1 cellular context compared by ENCODE assay signal in the genomic region with DNA sequence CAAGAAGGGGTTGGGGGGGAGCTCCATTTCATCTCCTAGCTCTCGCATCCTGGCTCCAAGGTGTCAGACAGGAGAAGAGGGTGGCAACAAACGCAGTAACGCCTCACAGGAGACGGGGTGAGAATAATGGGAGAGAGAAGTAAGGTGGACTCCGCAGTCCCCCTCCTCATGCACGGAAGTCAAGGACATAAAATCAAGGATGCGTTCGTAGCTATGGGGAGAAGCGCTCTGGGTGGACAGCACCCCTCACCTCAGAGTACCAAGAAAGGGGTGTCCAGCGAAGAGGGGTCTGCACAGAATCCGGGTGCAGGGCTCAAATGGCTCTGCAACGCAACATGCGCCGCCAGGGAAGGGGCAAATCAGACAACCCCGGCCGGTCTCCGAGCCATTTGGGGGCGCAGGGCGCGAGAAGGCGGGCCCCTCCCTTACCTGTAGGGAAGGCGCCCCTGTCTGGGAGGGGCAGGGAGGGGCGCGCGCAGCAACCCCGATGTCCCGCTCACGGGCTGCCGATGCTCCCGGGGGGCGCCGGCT.
TF ChIP-seq lines count a peak whose summit lies in the region.

No MANE protein-coding gene starts in this region.

TF ChIP-seq in K562, 482 proteins besides CTCF, POLR2A, EP300 and RAD21 (continued from another document and continues in another):
- TF ChIP-seq ZNF24 (IDR thresholded peaks at IDR 0.05) (no peak), IRF1 (CRISPR knock-in tag; IDR thresholded peaks at IDR 0.05; ENCODE audit: borderline replicate concordance) (no peak), FOXK1 (CRISPR knock-in tag; IDR thresholded peaks at IDR 0.05; ENCODE audit: borderline replicate concordance) (no peak), HDAC1 (IDR thresholded peaks at IDR 0.05) (no peak), MAZ (CRISPR knock-in tag; conservative IDR thresholded peaks at IDR 0.05 in 1 of 2, IDR thresholded peaks at IDR 0.05 in 1 of 2) (peak in 1 of 2 experiments; percentile 21; a peak in 1 of 4 replicates), E2F4 (CRISPR knock-in tag; IDR thresholded peaks at IDR 0.05; ENCODE audit: low read depth) (0 out of 2 replicates have a peak, but pooled peaks have one; percentile 37), NFE2 (IDR thresholded peaks at IDR 0.05; ENCODE audit: low read depth) (no peak), RUNX1 (IDR thresholded peaks at IDR 0.05; ENCODE audit: low read depth) (no peak), U2AF1 (optimal IDR thresholded peaks at IDR 0.05; ENCODE audit: low read depth, low read length) (no peak), SMARCC2 (IDR thresholded peaks at IDR 0.05; ENCODE audit: low read depth) (no peak), ZNF644 (tag; IDR thresholded peaks at IDR 0.05; ENCODE audit: low read depth) (no peak), GABPB1 (CRISPR knock-in tag; IDR thresholded peaks at IDR 0.05) (0 out of 2 replicates have a peak, but pooled peaks have one; percentile 24), NRF1 (conservative IDR thresholded peaks at IDR 0.05 in 1 of 2, IDR thresholded peaks at IDR 0.05 in 1 of 2) (peak; percentile 40 to 47; a peak in 3 of 4 replicates), LCOR (CRISPR knock-in tag; IDR thresholded peaks at IDR 0.05) (0 out of 2 replicates have a peak, but pooled peaks have one; percentile 16), TRIM24 (IDR thresholded peaks at IDR 0.05) (no peak), MYNN (IDR thresholded peaks at IDR 0.05) (no peak), MYNN (CRISPR knock-in tag; IDR thresholded peaks at IDR 0.05) (no peak), ZEB2 (IDR thresholded peaks at IDR 0.05) (no peak), ZNF232 (CRISPR knock-in tag; IDR thresholded peaks at IDR 0.05) (no peak), OTX1 (CRISPR knock-in tag; IDR thresholded peaks at IDR 0.05) (no peak), RERE (CRISPR knock-in tag; IDR thresholded peaks at IDR 0.05; ENCODE audit: borderline replicate concordance) (0 out of 2 replicates have a peak, but pooled peaks have one; percentile 23), HINFP (tag; conservative IDR thresholded peaks at IDR 0.05; ENCODE audit: low read depth) (no peak), CHD1 (IDR thresholded peaks at IDR 0.05; ENCODE audit: low read length) (no peak), KDM5B (IDR thresholded peaks at IDR 0.05; ENCODE audit: insufficient replicate concordance, low read depth, low read length) (no peak), SIN3A (IDR thresholded peaks at IDR 0.05; ENCODE audit: borderline replicate concordance in 2 of 2, control insufficient read depth in 1 of 2, low read depth in 2 of 2, low read length in 2 of 2) (0 out of 4 replicates have a peak, but pooled peaks of 1 of the 2 experiments have one; percentile 12), ARID2 (IDR thresholded peaks at IDR 0.05) (no peak), PCBP1 (IDR thresholded peaks at IDR 0.05; ENCODE audit: low read depth, low read length, poor library complexity, severe bottlenecking) (peak; percentile 14), ZNF12 (CRISPR knock-in tag; IDR thresholded peaks at IDR 0.05) (no peak), RCOR1 (IDR thresholded peaks at IDR 0.05; ENCODE audit: borderline replicate concordance in 1 of 2, low read depth in 2 of 2, low read length in 2 of 2) (no peak), MLX (CRISPR knock-in tag; conservative IDR thresholded peaks at IDR 0.05) (no peak), EP400 (IDR thresholded peaks at IDR 0.05) (no peak), ZNF165 (CRISPR knock-in tag; IDR thresholded peaks at IDR 0.05; ENCODE audit: borderline replicate concordance) (no peak), GATA2 (CRISPR knock-in tag; IDR thresholded peaks at IDR 0.05) (no peak), L3MBTL2 (IDR thresholded peaks at IDR 0.05) (no peak), ZNF175 (CRISPR knock-in tag; IDR thresholded peaks at IDR 0.05; ENCODE audit: low read depth) (no peak)
- TF ChIP-seq, protein P1, sequence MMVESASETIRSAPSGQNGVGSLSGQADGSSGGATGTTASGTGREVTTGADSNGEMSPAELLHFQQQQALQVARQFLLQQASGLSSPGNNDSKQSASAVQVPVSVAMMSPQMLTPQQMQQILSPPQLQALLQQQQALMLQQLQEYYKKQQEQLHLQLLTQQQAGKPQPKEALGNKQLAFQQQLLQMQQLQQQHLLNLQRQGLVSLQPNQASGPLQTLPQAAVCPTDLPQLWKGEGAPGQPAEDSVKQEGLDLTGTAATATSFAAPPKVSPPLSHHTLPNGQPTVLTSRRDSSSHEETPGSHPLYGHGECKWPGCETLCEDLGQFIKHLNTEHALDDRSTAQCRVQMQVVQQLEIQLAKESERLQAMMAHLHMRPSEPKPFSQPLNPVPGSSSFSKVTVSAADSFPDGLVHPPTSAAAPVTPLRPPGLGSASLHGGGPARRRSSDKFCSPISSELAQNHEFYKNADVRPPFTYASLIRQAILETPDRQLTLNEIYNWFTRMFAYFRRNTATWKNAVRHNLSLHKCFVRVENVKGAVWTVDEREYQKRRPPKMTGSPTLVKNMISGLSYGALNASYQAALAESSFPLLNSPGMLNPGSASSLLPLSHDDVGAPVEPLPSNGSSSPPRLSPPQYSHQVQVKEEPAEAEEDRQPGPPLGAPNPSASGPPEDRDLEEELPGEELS (CRISPR knock-in tag; IDR thresholded peaks at IDR 0.05; ENCODE audit: borderline replicate concordance): no peak
- TF ChIP-seq, protein P2, sequence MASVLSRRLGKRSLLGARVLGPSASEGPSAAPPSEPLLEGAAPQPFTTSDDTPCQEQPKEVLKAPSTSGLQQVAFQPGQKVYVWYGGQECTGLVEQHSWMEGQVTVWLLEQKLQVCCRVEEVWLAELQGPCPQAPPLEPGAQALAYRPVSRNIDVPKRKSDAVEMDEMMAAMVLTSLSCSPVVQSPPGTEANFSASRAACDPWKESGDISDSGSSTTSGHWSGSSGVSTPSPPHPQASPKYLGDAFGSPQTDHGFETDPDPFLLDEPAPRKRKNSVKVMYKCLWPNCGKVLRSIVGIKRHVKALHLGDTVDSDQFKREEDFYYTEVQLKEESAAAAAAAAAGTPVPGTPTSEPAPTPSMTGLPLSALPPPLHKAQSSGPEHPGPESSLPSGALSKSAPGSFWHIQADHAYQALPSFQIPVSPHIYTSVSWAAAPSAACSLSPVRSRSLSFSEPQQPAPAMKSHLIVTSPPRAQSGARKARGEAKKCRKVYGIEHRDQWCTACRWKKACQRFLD (CRISPR knock-in tag; IDR thresholded peaks at IDR 0.05): no peak
- TF ChIP-seq, protein P3, sequence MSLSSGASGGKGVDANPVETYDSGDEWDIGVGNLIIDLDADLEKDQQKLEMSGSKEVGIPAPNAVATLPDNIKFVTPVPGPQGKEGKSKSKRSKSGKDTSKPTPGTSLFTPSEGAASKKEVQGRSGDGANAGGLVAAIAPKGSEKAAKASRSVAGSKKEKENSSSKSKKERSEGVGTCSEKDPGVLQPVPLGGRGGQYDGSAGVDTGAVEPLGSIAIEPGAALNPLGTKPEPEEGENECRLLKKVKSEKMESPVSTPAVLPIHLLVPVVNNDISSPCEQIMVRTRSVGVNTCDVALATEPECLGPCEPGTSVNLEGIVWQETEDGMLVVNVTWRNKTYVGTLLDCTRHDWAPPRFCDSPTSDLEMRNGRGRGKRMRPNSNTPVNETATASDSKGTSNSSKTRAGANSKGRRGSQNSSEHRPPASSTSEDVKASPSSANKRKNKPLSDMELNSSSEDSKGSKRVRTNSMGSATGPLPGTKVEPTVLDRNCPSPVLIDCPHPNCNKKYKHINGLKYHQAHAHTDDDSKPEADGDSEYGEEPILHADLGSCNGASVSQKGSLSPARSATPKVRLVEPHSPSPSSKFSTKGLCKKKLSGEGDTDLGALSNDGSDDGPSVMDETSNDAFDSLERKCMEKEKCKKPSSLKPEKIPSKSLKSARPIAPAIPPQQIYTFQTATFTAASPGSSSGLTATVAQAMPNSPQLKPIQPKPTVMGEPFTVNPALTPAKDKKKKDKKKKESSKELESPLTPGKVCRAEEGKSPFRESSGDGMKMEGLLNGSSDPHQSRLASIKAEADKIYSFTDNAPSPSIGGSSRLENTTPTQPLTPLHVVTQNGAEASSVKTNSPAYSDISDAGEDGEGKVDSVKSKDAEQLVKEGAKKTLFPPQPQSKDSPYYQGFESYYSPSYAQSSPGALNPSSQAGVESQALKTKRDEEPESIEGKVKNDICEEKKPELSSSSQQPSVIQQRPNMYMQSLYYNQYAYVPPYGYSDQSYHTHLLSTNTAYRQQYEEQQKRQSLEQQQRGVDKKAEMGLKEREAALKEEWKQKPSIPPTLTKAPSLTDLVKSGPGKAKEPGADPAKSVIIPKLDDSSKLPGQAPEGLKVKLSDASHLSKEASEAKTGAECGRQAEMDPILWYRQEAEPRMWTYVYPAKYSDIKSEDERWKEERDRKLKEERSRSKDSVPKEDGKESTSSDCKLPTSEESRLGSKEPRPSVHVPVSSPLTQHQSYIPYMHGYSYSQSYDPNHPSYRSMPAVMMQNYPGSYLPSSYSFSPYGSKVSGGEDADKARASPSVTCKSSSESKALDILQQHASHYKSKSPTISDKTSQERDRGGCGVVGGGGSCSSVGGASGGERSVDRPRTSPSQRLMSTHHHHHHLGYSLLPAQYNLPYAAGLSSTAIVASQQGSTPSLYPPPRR (CRISPR knock-in tag; IDR thresholded peaks at IDR 0.05; ENCODE audit: borderline replicate concordance): 0 out of 2 replicates have a peak, but pooled peaks have one; percentile 29
- TF ChIP-seq, protein P4, sequence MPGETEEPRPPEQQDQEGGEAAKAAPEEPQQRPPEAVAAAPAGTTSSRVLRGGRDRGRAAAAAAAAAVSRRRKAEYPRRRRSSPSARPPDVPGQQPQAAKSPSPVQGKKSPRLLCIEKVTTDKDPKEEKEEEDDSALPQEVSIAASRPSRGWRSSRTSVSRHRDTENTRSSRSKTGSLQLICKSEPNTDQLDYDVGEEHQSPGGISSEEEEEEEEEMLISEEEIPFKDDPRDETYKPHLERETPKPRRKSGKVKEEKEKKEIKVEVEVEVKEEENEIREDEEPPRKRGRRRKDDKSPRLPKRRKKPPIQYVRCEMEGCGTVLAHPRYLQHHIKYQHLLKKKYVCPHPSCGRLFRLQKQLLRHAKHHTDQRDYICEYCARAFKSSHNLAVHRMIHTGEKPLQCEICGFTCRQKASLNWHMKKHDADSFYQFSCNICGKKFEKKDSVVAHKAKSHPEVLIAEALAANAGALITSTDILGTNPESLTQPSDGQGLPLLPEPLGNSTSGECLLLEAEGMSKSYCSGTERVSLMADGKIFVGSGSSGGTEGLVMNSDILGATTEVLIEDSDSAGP (CRISPR knock-in tag; IDR thresholded peaks at IDR 0.05): peak; percentile 46; the same call in 1 of the 2 replicates
